22 cellular contexts compared by ENCODE assay signal in genomic region chr21:35481005-35481404, GRCh38.
"Had no signal": no experiment of that assay in that cellular context is flagged by ENCODE, and none has a peak within 500 bp of the region (broad histone marks: within the 10 kb centered on the region; RNA-seq: fewer than 3 reads in every experiment).

No MANE protein-coding gene starts in this region.

- H3K4me3 ChIP-seq: MG63 had no signal

- H3K27ac ChIP-seq: HL-60 had no signal

- H3K36me3 ChIP-seq: MG63 had no signal

- H3K9me3 ChIP-seq: SK-N-SH had no signal

- H3K4me2 ChIP-seq: SK-N-SH had no signal

- H3K9ac ChIP-seq: SK-N-SH had no signal

- DNase-seq: Karpas-422, KG1, MG63, NCI-H1092, NCI-H1105 treated with DMSO at 0.1 percent for 48 hours, NCI-H1417 treated with DMSO at 0.1 percent for 48 hours, NCI-H146, NCI-H1694 treated with DMSO at 0.1 percent for 48 hours, NCI-H1930, NCI-H2081, NCI-H2107, NCI-H2171, NCI-H226, NCI-H446, NCI-H510A, NCI-H524 treated with DMSO at 0.1 percent for 48 hours, NCI-H69, NCI-H774, Right ventricle myocardium superior, RPMI8226, SK-N-SH had no signal

- H3K27me3 ChIP-seq: MG63 had no signal
